ENCODE assay signal across 12 cellular contexts in genomic region chr1:89546082-89546889, GRCh38. TPM values are rescaled to one million over a fixed set of nuclear protein-coding genes. Genes with fewer than 3 reads are reported as not detected.
DNase-seq lines count a peak whose midpoint lies in the region; TF ChIP-seq lines count a peak whose summit lies in the region.
"Had no signal": no experiment of that assay in that cellular context is flagged by ENCODE, and none has a peak within 500 bp of the region (broad histone marks: within the 10 kb centered on the region; RNA-seq: fewer than 3 reads in every experiment).

No MANE protein-coding gene starts in this region.

- H3K4me2 ChIP-seq in OCI-LY7 (ENCODE audit: low read length), result no peak overlapping the region

- POLR2A ChIA-PET in OCI-LY7 (lab: Charles Lee), result interaction anchor here (1.0 kb wide), 1 partner anchor 34 kb away, joined by 4 read pairs; no protein-coding TSS in a partner anchor

- H3K4me3 ChIP-seq in choroid plexus epithelial cell (ENCODE audit: low read depth, low read length), result no peak overlapping the region
- H3K4me3 ChIP-seq in OCI-LY7 (ENCODE audit: low read depth, low read length, poor library complexity, severe bottlenecking), result no peak overlapping the region
- H3K4me3 ChIP-seq: coronary artery had no signal

- intact Hi-C loops in OCI-LY7 (cut with micrococcal nuclease; ENCODE audit: unreplicated experiment), result no loop called here

- H3K36me3 Mint-ChIP-seq in nephron progenitor cell (ENCODE audit: low read depth), result no peaks in the 10 kb centered on the region

- H3K36me3 ChIP-seq in OCI-LY7 (ENCODE audit: insufficient read depth, low read length), result no peaks in the 10 kb centered on the region

- H3K9me2 ChIP-seq in OCI-LY7 (ENCODE audit: insufficient read depth, low read length), result no peaks in the 10 kb centered on the region

- H3K27ac ChIP-seq in OCI-LY7 (ENCODE audit: low read depth, low read length, poor library complexity, severe bottlenecking), result no peak overlapping the region
- H3K27ac ChIP-seq: parathyroid adenoma had no signal

- no TSS peak for BruUV-seq in OCI-LY7 (replicated peaks; lab: Mats Ljungman, UMichigan)

- H3K4me3 Mint-ChIP-seq in nephron progenitor cell, result no peak overlapping the region
- H3K4me3 Mint-ChIP-seq: activated CD4-positive, alpha-beta T cell treated with anti-CD3 and anti-CD28 coated beads, Interleukin-2, amount 10 ng/mL, durations not matched to agents 7 days and 5 days had no signal

- DNase-seq in NCI-H2171 treated with DMSO at 0.1 percent for 48 hours (lab: John Stamatoyannopoulos, UW) (peak; percentile 11), NCI-H2171 (lab: John Stamatoyannopoulos, UW) (no peak), NCI-H69 (lab: John Stamatoyannopoulos, UW) (peak; percentile 16), choroid plexus epithelial cell (ENCODE audit: low read depth) (peak; percentile 66), renal cortical epithelial cell (ENCODE audit: low read depth) (peak; percentile 56), OCI-LY7 (ENCODE audit: low spot score) (no peak), NCI-H1105 (lab: John Stamatoyannopoulos, UW) (no peak), nephron progenitor cell (no peak)
- DNase-seq: ACHN had no signal

- no peaks in the 10 kb centered on the region for H3K4me1 ChIP-seq in OCI-LY7 (ENCODE audit: insufficient read depth, low read length, poor library complexity, severe bottlenecking)

- CTCF ChIA-PET in OCI-LY7 (lab: Charles Lee; ENCODE audit: unreplicated experiment), result no interaction called here

- no peak overlapping the region for H2AFZ ChIP-seq in OCI-LY7 (ENCODE audit: low read length)
- H2AFZ ChIP-seq: parathyroid adenoma had no signal

- no peak overlapping the region for H3K27ac Mint-ChIP-seq in nephron progenitor cell

- no peaks in the 10 kb centered on the region for H3K27me3 Mint-ChIP-seq in nephron progenitor cell (ENCODE audit: low read depth, poor library complexity)
- H3K27me3 Mint-ChIP-seq: activated CD4-positive, alpha-beta T cell treated with anti-CD3 and anti-CD28 coated beads, Interleukin-2, amount 10 ng/mL, durations not matched to agents 7 days and 5 days had no signal

- H3K9me3 Mint-ChIP-seq in nephron progenitor cell, result no peaks in the 10 kb centered on the region
- H3K9me3 Mint-ChIP-seq: activated CD4-positive, alpha-beta T cell treated with anti-CD3 and anti-CD28 coated beads, Interleukin-2, amount 10 ng/mL, durations not matched to agents 7 days and 5 days had no signal

- TF ChIP-seq CTCF in choroid plexus epithelial cell (conservative IDR thresholded peaks at IDR 0.05; ENCODE audit: low read depth, low read length) (no peak), OCI-LY7 (conservative IDR thresholded peaks at IDR 0.05; ENCODE audit: low read length) (no peak), nephron progenitor cell (IDR thresholded peaks at IDR 0.05) (no peak)

- H3K9me3 ChIP-seq in OCI-LY7 (ENCODE audit: low read length), result no peaks in the 10 kb centered on the region

- H3K4me1 Mint-ChIP-seq in nephron progenitor cell, result no peaks in the 10 kb centered on the region

- peaks cover 10% of the 10 kb centered on the region; the same call in 1 of the 2 replicates for H3K79me2 ChIP-seq in OCI-LY7 (ENCODE audit: insufficient read depth, low read depth, low read length)
- H3K79me2 ChIP-seq: parathyroid adenoma had no signal

- no peaks in the 10 kb centered on the region for H4K20me1 ChIP-seq in OCI-LY7 (ENCODE audit: insufficient read depth, low read length)

RNA-seq across cellular contexts. Expression of gene LRRC8B, which starts 21.7 kb away (rescaled TPM):
- total RNA-seq in renal cortical epithelial cell (4.4 and 10.2 TPM in 2 replicates), OCI-LY7 (2022) (8.8 and 9.9 TPM in 2 replicates)
- 3.2 and 4.4 TPM in 2 replicates for total RNA-seq in OCI-LY7 (2014; rRNA removed; shearing (Covaris generic))

Comparison
In these comparisons a context has a peak if more than half of its experiments do, and no peak if none do; other contexts are left out.
1. DNase-seq: peak in NCI-H2171 treated with DMSO at 0.1 percent for 48 hours (single experiment), NCI-H69 (single experiment), choroid plexus epithelial cell (single experiment) and renal cortical epithelial cell (single experiment); none in NCI-H2171 (single experiment), OCI-LY7 (single experiment), NCI-H1105 (single experiment) and nephron progenitor cell (single experiment).